In the genomic region with DNA sequence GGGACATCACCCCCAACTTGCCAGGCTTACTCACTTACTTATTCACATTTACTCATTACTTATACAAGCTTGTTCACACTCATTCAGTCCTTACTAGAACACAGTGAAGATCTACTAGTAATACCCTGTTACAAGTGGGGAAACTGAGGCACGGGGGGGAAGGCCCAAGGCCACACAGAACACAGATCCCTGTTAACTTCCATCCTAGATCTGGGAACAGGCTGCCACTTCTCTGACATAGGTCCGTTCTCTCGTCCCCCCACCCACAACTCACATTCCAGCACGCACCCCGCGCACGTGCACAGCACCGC, we compare ENCODE assay signal across 10 cellular contexts. TPM values are rescaled to one million over a fixed set of nuclear protein-coding genes. Genes with fewer than 3 reads are reported as not detected.
DNase-seq lines count a peak whose midpoint lies in the region; ATAC-seq and TF ChIP-seq lines count a peak whose summit lies in the region.
"Had no signal": no experiment of that assay in that cellular context is flagged by ENCODE, and none has a peak within 500 bp of the region (broad histone marks: within the 10 kb centered on the region; RNA-seq: fewer than 3 reads in every experiment).

No MANE protein-coding gene starts in this region.

- DNase-seq in activated T-cell treated with anti-CD3 and anti-CD28 coated beads, Interleukin-2, amount 50 U/mL, for 72 hours = no peak
- DNase-seq in activated T-cell treated with anti-CD3 and anti-CD28 coated beads for 4 hours (no peak), thoracic aorta (ENCODE audit: low spot score) (no peak), NCI-H524 treated with DMSO at 0.1 percent for 48 hours (lab: John Stamatoyannopoulos, UW) (no peak)
- DNase-seq in activated naive CD8-positive, alpha-beta T cell treated with anti-CD3 and anti-CD28 coated beads for 36 hours = no peak

- H3K36me3 ChIP-seq in iPS-20b (ENCODE audit: insufficient read depth, low read depth, low read length) = no peaks in the 10 kb centered on the region
- H3K36me3 ChIP-seq in thoracic aorta = no peaks in the 10 kb centered on the region
- H3K36me3 ChIP-seq: HAP-1 had no signal

- H3K9ac ChIP-seq in iPS-20b (ENCODE audit: low read depth, low read length) = peak overlapping the region; percentile 71; the same call in 1 of the 2 replicates

- no peaks in the 10 kb centered on the region for H3K9me3 Mint-ChIP-seq in activated T-cell treated with anti-CD3 and anti-CD28 coated beads, Interleukin-2, amount 50 U/mL, for 72 hours
- H3K9me3 Mint-ChIP-seq in activated naive CD8-positive, alpha-beta T cell treated with anti-CD3 and anti-CD28 coated beads for 36 hours = no peaks in the 10 kb centered on the region
- H3K9me3 Mint-ChIP-seq: activated naive CD4-positive, alpha-beta T cell treated with anti-CD3 and anti-CD28 coated beads, Interleukin-2, amount 50 U/mL, for 72 hours had no signal

- H3K27me3 ChIP-seq in iPS-20b (ENCODE audit: insufficient read depth, low read length) (peaks cover 34% of the 10 kb centered on the region), thoracic aorta (replicated peaks; ENCODE audit: insufficient read depth) (peaks cover 16% of the 10 kb centered on the region)

- H3K9me3 ChIP-seq in iPS-20b (ENCODE audit: insufficient read depth, low read depth, low read length) (no peaks in the 10 kb centered on the region), thoracic aorta (no peaks in the 10 kb centered on the region)
- H3K9me3 ChIP-seq: HAP-1 had no signal

- no peaks in the 10 kb centered on the region; the same call in 1 of the 2 replicates for H3K4me1 ChIP-seq in iPS-20b (ENCODE audit: insufficient read depth, low read length)
- H3K4me1 ChIP-seq in thoracic aorta (ENCODE audit: control insufficient read depth in 1 of 2, low read depth in 2 of 2) = peaks cover 4 to 7% of the 10 kb centered on the region in 2 donors

- H3K4me3 ChIP-seq in iPS-20b (ENCODE audit: low read length) (peak overlapping the region; percentile 61), thoracic aorta (peak overlapping the region; percentile 61)

- peaks cover 27% of the 10 kb centered on the region for H3K4me1 Mint-ChIP-seq in activated T-cell treated with anti-CD3 and anti-CD28 coated beads, Interleukin-2, amount 50 U/mL, for 72 hours (ENCODE audit: low read depth)
- H3K4me1 Mint-ChIP-seq in activated naive CD8-positive, alpha-beta T cell treated with anti-CD3 and anti-CD28 coated beads for 36 hours = peaks cover 19% of the 10 kb centered on the region

- H3K27me3 Mint-ChIP-seq in activated T-cell treated with anti-CD3 and anti-CD28 coated beads, Interleukin-2, amount 50 U/mL, for 72 hours (ENCODE audit: low read depth) = peaks cover 42% of the 10 kb centered on the region
- H3K27me3 Mint-ChIP-seq in activated naive CD8-positive, alpha-beta T cell treated with anti-CD3 and anti-CD28 coated beads for 36 hours = peaks cover 48% of the 10 kb centered on the region

- peak overlapping the region; percentile 90 to 92 for H3K4me3 Mint-ChIP-seq in activated T-cell treated with anti-CD3 and anti-CD28 coated beads, Interleukin-2, amount 50 U/mL, for 72 hours
- H3K4me3 Mint-ChIP-seq in activated naive CD8-positive, alpha-beta T cell treated with anti-CD3 and anti-CD28 coated beads for 36 hours = peak overlapping the region; percentile 60

- H3K27ac ChIP-seq in iPS-20b (ENCODE audit: low read length) (no peak overlapping the region), thoracic aorta (no peak overlapping the region)

- no peak for ATAC-seq in activated T-cell treated with anti-CD3 and anti-CD28 coated beads, Interleukin-2, amount 50 U/mL, for 72 hours (replicated peaks in 1 of 2)
- ATAC-seq in thoracic aorta (ENCODE audit: insufficient number of reproducible peaks, low FRiP score, low read depth) = no peak
- ATAC-seq in HG02642 (IDR thresholded peaks at IDR 0.05; ENCODE audit: poor library complexity, unreplicated experiment) = no peak
- no peak for ATAC-seq in GM21723 (IDR thresholded peaks at IDR 0.05; ENCODE audit: unreplicated experiment)

- TF ChIP-seq CTCF in thoracic aorta (IDR thresholded peaks at IDR 0.05) = no peak

- no peak overlapping the region for H3K27ac Mint-ChIP-seq in activated T-cell treated with anti-CD3 and anti-CD28 coated beads, Interleukin-2, amount 50 U/mL, for 72 hours
- H3K27ac Mint-ChIP-seq in activated naive CD8-positive, alpha-beta T cell treated with anti-CD3 and anti-CD28 coated beads for 36 hours = peak overlapping the region; percentile 54

- H3K36me3 Mint-ChIP-seq in activated T-cell treated with anti-CD3 and anti-CD28 coated beads, Interleukin-2, amount 50 U/mL, for 72 hours (ENCODE audit: insufficient read depth in 2 of 2) = no peaks in the 10 kb centered on the region
- no peaks in the 10 kb centered on the region for H3K36me3 Mint-ChIP-seq in activated naive CD8-positive, alpha-beta T cell treated with anti-CD3 and anti-CD28 coated beads for 36 hours
- H3K36me3 Mint-ChIP-seq: activated naive CD4-positive, alpha-beta T cell treated with anti-CD3 and anti-CD28 coated beads, Interleukin-2, amount 50 U/mL, for 72 hours had no signal

RNA-seq across cellular contexts. Expression of a gene that starts 1.5 kb away (rescaled TPM):
- total RNA-seq in activated T-cell treated with anti-CD3 and anti-CD28 coated beads, Interleukin-2, amount 50 U/mL, for 72 hours = 1 to 10 TPM; 2.7 to 3.7 TPM
- under 1 TPM; 0.21 to 0.38 TPM for total RNA-seq in activated naive CD8-positive, alpha-beta T cell treated with anti-CD3 and anti-CD28 coated beads for 36 hours
- not detected for total RNA-seq in thoracic aorta

RNA-seq across cellular contexts. Expression of a gene that starts 12.4 kb away (rescaled TPM):
- 10 to 100 TPM; 40.7 to 55.8 TPM for total RNA-seq in activated T-cell treated with anti-CD3 and anti-CD28 coated beads, Interleukin-2, amount 50 U/mL, for 72 hours
- total RNA-seq in activated naive CD8-positive, alpha-beta T cell treated with anti-CD3 and anti-CD28 coated beads for 36 hours = 100 to 1,000 TPM; 103 to 106 TPM
- 10 to 100 TPM; 16.2 to 33.9 TPM for total RNA-seq in thoracic aorta

RNA-seq across cellular contexts. Expression of a gene that starts 18.9 kb away (rescaled TPM):
- 1 to 10 TPM; 4.6 to 4.7 TPM for total RNA-seq in activated T-cell treated with anti-CD3 and anti-CD28 coated beads, Interleukin-2, amount 50 U/mL, for 72 hours
- total RNA-seq in activated naive CD8-positive, alpha-beta T cell treated with anti-CD3 and anti-CD28 coated beads for 36 hours = 10 to 100 TPM; 14.1 to 14.3 TPM
- 1 to 10 TPM; 1.1 to 1.3 TPM for total RNA-seq in thoracic aorta

RNA-seq across cellular contexts. Expression of a gene that starts 36.1 kb away (rescaled TPM):
- total RNA-seq in activated T-cell treated with anti-CD3 and anti-CD28 coated beads, Interleukin-2, amount 50 U/mL, for 72 hours = under 1 TPM in 1 of 2 donors, not detected in 1; 0.21 TPM
- not detected for total RNA-seq in activated naive CD8-positive, alpha-beta T cell treated with anti-CD3 and anti-CD28 coated beads for 36 hours
- not detected for total RNA-seq in thoracic aorta

RNA-seq across cellular contexts. Expression of a gene that starts 47.9 kb away (rescaled TPM):
- 1 to 10 TPM; 1.7 to 3.6 TPM for total RNA-seq in activated T-cell treated with anti-CD3 and anti-CD28 coated beads, Interleukin-2, amount 50 U/mL, for 72 hours
- not detected for total RNA-seq in activated naive CD8-positive, alpha-beta T cell treated with anti-CD3 and anti-CD28 coated beads for 36 hours
- not detected for total RNA-seq in thoracic aorta
